In genomic region chr2:3246928-3247714, GRCh38 we compare ENCODE assay signal across 18 cellular contexts.
DNase-seq lines count a peak whose midpoint lies in the region; TF ChIP-seq lines count a peak whose summit lies in the region.
"Had no signal": no experiment of that assay in that cellular context is flagged by ENCODE, and none has a peak within 500 bp of the region (broad histone marks: within the 10 kb centered on the region; RNA-seq: fewer than 3 reads in every experiment).

No MANE protein-coding gene starts in this region.

- H3K36me3 ChIP-seq in prostate gland: no peaks in the 10 kb centered on the region

- TF ChIP-seq CTCF in CD14-positive monocyte (IDR thresholded peaks at IDR 0.05): no peak
- TF ChIP-seq CTCF in prostate gland (IDR thresholded peaks at IDR 0.05): no peak

- DNase-seq in CD14-positive monocyte (ENCODE audit: low spot score): peak; percentile 5
- peak; percentile 9 for DNase-seq in DMS79 (lab: John Stamatoyannopoulos, UW)
- peak; percentile 64 for DNase-seq in NCI-H2227 treated with DMSO at 0.1 percent for 48 hours (lab: John Stamatoyannopoulos, UW)
- DNase-seq in iPS-NIHi7 (ENCODE audit: extremely low spot score): peak; percentile 10
- no peak for DNase-seq in activated naive CD4-positive, alpha-beta T cell treated with Interleukin-2 at 50 U/mL for 16 hours
- DNase-seq in prostate gland (ENCODE audit: low spot score): no peak
- DNase-seq in SKM-1 treated with dmso at 0.1 percent for 144 hours (lab: John Stamatoyannopoulos, UW; ENCODE audit: unreplicated experiment): no peak
- DNase-seq: CD4-positive, alpha-beta T cell; GF-D8; HCEC 1CT; KBM-7; MV-4-11; NCI-H1436; NCI-H345; NCI-H82; T-cell had no signal

- no peak overlapping the region for H3K27ac ChIP-seq in prostate gland
- H3K27ac ChIP-seq: HL-60 had no signal

- H3K36me3 Mint-ChIP-seq in CD14-positive monocyte: peaks cover 37 to 44% of the 10 kb centered on the region in 2 donors

- H3K9me3 Mint-ChIP-seq in CD14-positive monocyte: peaks cover 16 to 32% (median 26%) of the 10 kb centered on the region in 7 donors

- no peak overlapping the region for H3K4me3 ChIP-seq in prostate gland

- no peak for TF ChIP-seq POLR2A in prostate gland (IDR thresholded peaks at IDR 0.05)

- WGBS in prostate gland: 78% methylated on average over 13 of the region's 13 CpGs

- no peak overlapping the region for H3K4me3 Mint-ChIP-seq in CD14-positive monocyte
- H3K4me3 Mint-ChIP-seq: B cell; CD4-positive, alpha-beta T cell; T-cell had no signal

- intact Hi-C loops in CD14-positive monocyte (cut with micrococcal nuclease): no loop called here
- intact Hi-C loops in prostate gland (cut with DNase I): no loop called here

- H3K9me3 ChIP-seq in prostate gland: no peaks in the 10 kb centered on the region

- H3K27me3 Mint-ChIP-seq in CD14-positive monocyte (ENCODE audit: low read depth in 3 of 3): peaks cover 6 to 9% (median 7%) of the 10 kb centered on the region in 3 donors
- H3K27me3 Mint-ChIP-seq: B cell; CD4-positive, alpha-beta T cell; T-cell had no signal

- peaks cover 20% of the 10 kb centered on the region for H3K4me1 Mint-ChIP-seq in CD14-positive monocyte

- H3K27ac Mint-ChIP-seq in CD14-positive monocyte: no peak overlapping the region
- H3K27ac Mint-ChIP-seq: B cell, T-cell had no signal

- H3K27me3 ChIP-seq in prostate gland (replicated peaks; ENCODE audit: insufficient read depth): no peaks in the 10 kb centered on the region

- H3K4me1 ChIP-seq in prostate gland (replicated peaks): no peaks in the 10 kb centered on the region

Comparison
In these comparisons a context has a peak if more than half of its experiments do, and no peak if none do; other contexts are left out.
1. DNase-seq: peak in CD14-positive monocyte (single experiment), DMS79 (single experiment), NCI-H2227 treated with DMSO at 0.1 percent for 48 hours (single experiment) and iPS-NIHi7 (single experiment); none in activated naive CD4-positive, alpha-beta T cell treated with Interleukin-2 at 50 U/mL for 16 hours (single experiment), prostate gland (single experiment) and SKM-1 treated with dmso at 0.1 percent for 144 hours (single experiment).